1 cellular context compared by ENCODE assay signal in the genomic region with DNA sequence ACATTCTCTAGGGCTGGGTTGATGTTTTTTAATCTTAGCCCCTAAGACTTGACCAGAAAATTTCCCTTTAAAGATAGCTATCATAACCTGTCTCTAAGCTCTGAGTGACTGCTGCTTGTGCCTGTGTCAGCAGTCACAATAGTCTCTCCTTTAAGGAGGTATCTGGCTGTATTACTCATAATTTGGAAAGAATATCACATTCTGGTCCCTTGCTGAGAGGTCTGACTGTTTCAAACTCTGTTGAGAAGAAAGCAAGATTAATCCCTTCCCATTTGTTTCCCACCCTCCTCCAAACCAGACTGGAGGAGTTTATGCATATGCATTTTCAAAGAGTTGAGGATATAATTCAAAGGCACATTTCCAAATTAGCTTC.
TF ChIP-seq lines count a peak whose summit lies in the region.

No MANE protein-coding gene starts in this region.

TF ChIP-seq in H1, 55 proteins besides CTCF, POLR2A, EP300 and RAD21:
- TF ChIP-seq, protein P1, sequence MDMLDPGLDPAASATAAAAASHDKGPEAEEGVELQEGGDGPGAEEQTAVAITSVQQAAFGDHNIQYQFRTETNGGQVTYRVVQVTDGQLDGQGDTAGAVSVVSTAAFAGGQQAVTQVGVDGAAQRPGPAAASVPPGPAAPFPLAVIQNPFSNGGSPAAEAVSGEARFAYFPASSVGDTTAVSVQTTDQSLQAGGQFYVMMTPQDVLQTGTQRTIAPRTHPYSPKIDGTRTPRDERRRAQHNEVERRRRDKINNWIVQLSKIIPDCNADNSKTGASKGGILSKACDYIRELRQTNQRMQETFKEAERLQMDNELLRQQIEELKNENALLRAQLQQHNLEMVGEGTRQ (IDR thresholded peaks at IDR 0.05; ENCODE audit: low read length): no peak
- no peak for TF ChIP-seq EGR1 (IDR thresholded peaks at IDR 0.05; ENCODE audit: borderline replicate concordance, low read depth, low read length)
- TF ChIP-seq TAF7 (optimal IDR thresholded peaks at IDR 0.05; ENCODE audit: borderline replicate concordance, low read depth, low read length): no peak
- TF ChIP-seq CBX5 (IDR thresholded peaks at IDR 0.05; ENCODE audit: low read depth, low read length): no peak
- TF ChIP-seq RFX5 (IDR thresholded peaks at IDR 0.05; ENCODE audit: borderline replicate concordance, low read depth, low read length): no peak
- no peak for TF ChIP-seq KDM1A (IDR thresholded peaks at IDR 0.05; ENCODE audit: borderline replicate concordance, low read length)
- TF ChIP-seq BCL11A (IDR thresholded peaks at IDR 0.05; ENCODE audit: low read depth in 2 of 2, low read length in 2 of 2): no peak
- TF ChIP-seq POU5F1 (IDR thresholded peaks at IDR 0.05; ENCODE audit: low read depth, low read length): no peak
TF ChIP-seq in H1: peak in this region for 0.
